7 cellular contexts compared by ENCODE assay signal in genomic region chr10:119333146-119333792, GRCh38.
DNase-seq lines count a peak whose midpoint lies in the region; ATAC-seq and TF ChIP-seq lines count a peak whose summit lies in the region.

No MANE protein-coding gene starts in this region.

- H3K4me3 Mint-ChIP-seq in CD4-positive, alpha-beta memory T cell: no peak overlapping the region

- no peak overlapping the region for H3K27ac ChIP-seq in fibroblast of lung (ENCODE audit: insufficient read depth, low read length)
- H3K27ac ChIP-seq in CD4-positive, alpha-beta memory T cell (ENCODE audit: low read depth, low read length): no peak overlapping the region

- H3K27me3 ChIP-seq in fibroblast of lung (ENCODE audit: control insufficient read depth, insufficient read depth, low read length): no peaks in the 10 kb centered on the region
- no peaks in the 10 kb centered on the region for H3K27me3 ChIP-seq in CD4-positive, alpha-beta memory T cell (ENCODE audit: insufficient read depth, low read length)

- H3K79me2 ChIP-seq in fibroblast of lung (ENCODE audit: control insufficient read depth, insufficient read depth, low read length): peaks cover 6% of the 10 kb centered on the region

- peak overlapping the region in 1 of 7 donors; percentile 48 for H3K27ac Mint-ChIP-seq in CD4-positive, alpha-beta memory T cell

- no peak overlapping the region for H2AFZ ChIP-seq in fibroblast of lung (ENCODE audit: low read length)

- ATAC-seq in HG03045 (IDR thresholded peaks at IDR 0.05; ENCODE audit: unreplicated experiment): no peak

- peaks cover 1% of the 10 kb centered on the region for H3K36me3 ChIP-seq in fibroblast of lung (ENCODE audit: control insufficient read depth, insufficient read depth, low read length)
- no peaks in the 10 kb centered on the region for H3K36me3 ChIP-seq in CD4-positive, alpha-beta memory T cell (ENCODE audit: insufficient read depth, low read length)

- H3K27me3 Mint-ChIP-seq in CD4-positive, alpha-beta memory T cell: no peaks in the 10 kb centered on the region

- CTCF ChIA-PET in CD4-positive, alpha-beta memory T cell (lab: Charles Lee; ENCODE audit: partially characterized antibody): no interaction called here

- peaks cover 16 to 28% of the 10 kb centered on the region in 2 donors for H3K36me3 Mint-ChIP-seq in CD4-positive, alpha-beta memory T cell

- no peaks in the 10 kb centered on the region for H3K9me3 Mint-ChIP-seq in CD4-positive, alpha-beta memory T cell

- no peaks in the 10 kb centered on the region for H4K20me1 ChIP-seq in fibroblast of lung (ENCODE audit: control insufficient read depth, extremely low read depth, insufficient read depth, low read length)

- DNase-seq in NAMALWA (ENCODE audit: low spot score): peak; percentile 34
- DNase-seq in activated CD4-positive, alpha-beta T cell treated with anti-CD3 and anti-CD28 coated beads, Interleukin-2, amount 50 U/mL, for 48 hours: peak; percentile 41 to 64
- DNase-seq in fibroblast of lung (ENCODE audit: low read depth in 2 of 2): peak; percentile 16 to 59
- peak; percentile 55 for DNase-seq in stimulated activated CD8-positive, alpha-beta memory T cell treated with anti-CD3 and anti-CD28 coated beads, Interleukin-12 subunit alpha, Interleukin-12 subunit beta, amount 100 ng/mL, for 4 hours (ENCODE audit: low read depth)
- DNase-seq in CD4-positive, alpha-beta memory T cell: no peak
- DNase-seq in COLO668 (lab: John Stamatoyannopoulos, UW; ENCODE audit: unreplicated experiment): no peak

- H3K9ac ChIP-seq in fibroblast of lung (ENCODE audit: insufficient read depth, low read length): no peak overlapping the region

- TF ChIP-seq CTCF in fibroblast of lung (conservative IDR thresholded peaks at IDR 0.05 in 1 of 2, IDR thresholded peaks at IDR 0.05 in 1 of 2; ENCODE audit: low read depth in 1 of 2, low read length in 2 of 2): no peak

- peaks cover 23% of the 10 kb centered on the region for H3K4me1 ChIP-seq in fibroblast of lung (ENCODE audit: control insufficient read depth, extremely low read depth, insufficient read depth, low read length)
- no peaks in the 10 kb centered on the region for H3K4me1 ChIP-seq in CD4-positive, alpha-beta memory T cell (ENCODE audit: insufficient read depth, low read length)

- no peak overlapping the region for H3K4me2 ChIP-seq in fibroblast of lung (ENCODE audit: extremely low read depth, insufficient read depth, low read length)

- POLR2A ChIA-PET in CD4-positive, alpha-beta memory T cell (lab: Charles Lee; ENCODE audit: partially characterized antibody): no interaction called here

- H3K4me3 ChIP-seq in fibroblast of lung (replicated peaks in 1 of 4; ENCODE audit: control extremely low read depth in 1 of 4, insufficient read depth in 1 of 4, low read depth in 3 of 4, low read length in 4 of 4): no peak overlapping the region
- no peak overlapping the region for H3K4me3 ChIP-seq in CD4-positive, alpha-beta memory T cell (ENCODE audit: low read length in 2 of 2)

- intact Hi-C loops in CD4-positive, alpha-beta memory T cell (cut with micrococcal nuclease): no loop called here

- peaks cover 2 to 15% (median 8%) of the 10 kb centered on the region in 4 donors for H3K4me1 Mint-ChIP-seq in CD4-positive, alpha-beta memory T cell

- no peaks in the 10 kb centered on the region for H3K9me3 ChIP-seq in fibroblast of lung (ENCODE audit: control insufficient read depth, insufficient read depth, low read depth, low read length)
- no peaks in the 10 kb centered on the region for H3K9me3 ChIP-seq in CD4-positive, alpha-beta memory T cell (ENCODE audit: control insufficient read depth in 1 of 2, low read length in 2 of 2)

Comparison
In these comparisons a context has a peak if more than half of its experiments do, and no peak if none do; other contexts are left out.
1. DNase-seq: peak in NAMALWA (single experiment), activated CD4-positive, alpha-beta T cell treated with anti-CD3 and anti-CD28 coated beads, Interleukin-2, amount 50 U/mL, for 48 hours (2 of 2), fibroblast of lung (2 of 2) and stimulated activated CD8-positive, alpha-beta memory T cell treated with anti-CD3 and anti-CD28 coated beads, Interleukin-12 subunit alpha, Interleukin-12 subunit beta, amount 100 ng/mL, for 4 hours (single experiment); none in CD4-positive, alpha-beta memory T cell (0 of 5) and COLO668 (single experiment).